ENCODE assay signal across 9 cellular contexts in the genomic region with DNA sequence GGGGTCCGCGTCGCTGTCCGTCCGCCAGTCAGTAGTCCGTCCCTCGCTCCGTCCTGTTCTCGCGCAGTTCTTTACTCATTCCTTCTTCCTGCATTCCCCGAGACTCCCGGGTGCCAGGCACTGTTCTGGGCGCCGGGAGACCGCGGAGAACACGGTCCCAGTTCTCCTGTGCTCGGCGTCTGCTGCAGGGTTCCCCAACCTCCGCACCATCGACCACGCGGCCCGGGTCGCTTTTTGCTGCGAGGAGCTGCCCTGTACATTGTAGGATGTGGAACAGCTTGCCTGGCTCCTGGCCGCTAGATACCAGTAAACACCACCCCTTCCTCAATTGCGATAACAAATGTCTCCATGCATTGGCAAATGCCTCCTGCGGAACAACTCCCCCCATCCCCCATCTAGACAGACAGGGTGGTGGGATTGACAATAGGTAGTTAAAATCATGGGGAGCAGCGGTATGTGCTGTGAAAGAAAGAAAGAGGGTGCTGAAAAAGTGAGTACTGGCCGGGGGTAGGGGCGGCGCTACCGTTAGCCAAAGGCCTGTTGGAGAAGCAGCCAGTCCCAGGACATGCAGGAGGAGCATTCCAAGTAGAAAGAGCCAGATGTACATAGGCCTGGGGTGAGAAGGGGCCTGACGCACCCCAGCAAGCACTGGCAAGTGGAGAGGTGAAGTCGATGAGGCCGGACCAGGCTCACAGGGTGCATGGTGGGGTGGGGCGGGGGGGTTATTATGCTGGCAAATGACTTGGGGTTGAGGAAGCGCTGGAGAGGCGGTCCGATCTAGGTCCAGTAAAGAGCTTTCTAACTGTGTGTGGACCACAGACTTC. TPM values are rescaled to one million over a fixed set of nuclear protein-coding genes. Genes with fewer than 3 reads are reported as not detected.
DNase-seq lines count a peak whose midpoint lies in the region; ATAC-seq and TF ChIP-seq lines count a peak whose summit lies in the region.
"Had no signal": no experiment of that assay in that cellular context is flagged by ENCODE, and none has a peak within 500 bp of the region (broad histone marks: within the 10 kb centered on the region; RNA-seq: fewer than 3 reads in every experiment).

No MANE protein-coding gene starts in this region.

- peaks cover 13% of the 10 kb centered on the region for H3K27me3 Mint-ChIP-seq in Calu3 (ENCODE audit: unreplicated experiment)
- no peaks in the 10 kb centered on the region for H3K27me3 Mint-ChIP-seq in stimulated activated naive B cell treated with anti-CD40 and anti-IgM and Interleukin-4, amounts not matched to agents 10 μg/mL and 1 μg/mL and 100 μg/mL, for 72 hours

- CTCF ChIA-PET in Calu3 (lab: Charles Lee), result interaction anchor here (0.6 to 1.9 kb wide), 9 partner anchors 12 to 189 kb away, joined by 3 to 6 read pairs (median 3); a partner anchor contains a TSS

- TF ChIP-seq POLR2A in adrenal gland (IDR thresholded peaks at IDR 0.05), result no peak

- no peaks in the 10 kb centered on the region for H3K9me3 Mint-ChIP-seq in Calu3 (ENCODE audit: low read depth, unreplicated experiment)
- no peaks in the 10 kb centered on the region for H3K9me3 Mint-ChIP-seq in stimulated activated naive B cell treated with anti-CD40 and anti-IgM and Interleukin-4, amounts not matched to agents 10 μg/mL and 1 μg/mL and 100 μg/mL, for 72 hours

- TF ChIP-seq CTCF in Calu3 (IDR thresholded peaks at IDR 0.05; ENCODE audit: unreplicated experiment) (no peak), adrenal gland (IDR thresholded peaks at IDR 0.05) (no peak)

- peak overlapping the region; percentile 89 for H3K4me3 Mint-ChIP-seq in Calu3 (ENCODE audit: low read depth, unreplicated experiment)
- peak overlapping the region; percentile 96 for H3K4me3 Mint-ChIP-seq in stimulated activated naive B cell treated with anti-CD40 and anti-IgM and Interleukin-4, amounts not matched to agents 10 μg/mL and 1 μg/mL and 100 μg/mL, for 72 hours

- intact Hi-C loops in Calu3 (cut with micrococcal nuclease; ENCODE audit: unreplicated experiment) (no loop called here), adrenal gland (cut with DNase I) (no loop called here)

- DNase-seq in Calu3 (no peak), Kasumi-1 (lab: John Stamatoyannopoulos, UW) (peak; percentile 3 to 33), adrenal gland (peak in 1 of 7 donors; percentile 47), iris pigment epithelial cell (ENCODE audit: low read depth) (peak; percentile 82), NCI-H2107 treated with DMSO at 0.1 percent for 48 hours (lab: John Stamatoyannopoulos, UW; ENCODE audit: unreplicated experiment) (no peak), A172 (ENCODE audit: low spot score) (no peak), SHP77 (lab: John Stamatoyannopoulos, UW) (no peak)
- no peak for DNase-seq in stimulated activated naive B cell treated with anti-CD40 and anti-IgM and Interleukin-4, amounts not matched to agents 10 μg/mL and 1 μg/mL and 100 μg/mL, for 72 hours

- no TSS peak for BruUV-seq in Calu3 (replicated peaks; lab: Mats Ljungman, UMichigan)

- H3K27ac Mint-ChIP-seq in Calu3 (ENCODE audit: unreplicated experiment), result peak overlapping the region; percentile 100
- peak overlapping the region; percentile 97 for H3K27ac Mint-ChIP-seq in stimulated activated naive B cell treated with anti-CD40 and anti-IgM and Interleukin-4, amounts not matched to agents 10 μg/mL and 1 μg/mL and 100 μg/mL, for 72 hours

- H3K4me1 ChIP-seq in adrenal gland (replicated peaks in 1 of 2), result peaks cover 34 to 70% of the 10 kb centered on the region in 2 donors

- 5 to 9% (median 7%) methylated on average over 19 to 41 of the region's 41 CpGs for WGBS in adrenal gland, 4 donors

- no peaks in the 10 kb centered on the region for H3K36me3 ChIP-seq in adrenal gland (replicated peaks in 1 of 2)

- peaks cover 45% of the 10 kb centered on the region for H3K4me1 Mint-ChIP-seq in Calu3 (ENCODE audit: low read depth, unreplicated experiment)
- peaks cover 38 to 87% of the 10 kb centered on the region in 2 donors for H3K4me1 Mint-ChIP-seq in stimulated activated naive B cell treated with anti-CD40 and anti-IgM and Interleukin-4, amounts not matched to agents 10 μg/mL and 1 μg/mL and 100 μg/mL, for 72 hours

- H3K27me3 ChIP-seq in adrenal gland, result no peaks in the 10 kb centered on the region

- H3K27ac ChIP-seq in adrenal gland, result peak overlapping the region in 3 of 5 donors; percentile 58 to 96 (median 78)

- peak overlapping the region in 3 of 4 donors; percentile 52 to 86 (median 77) for H3K4me3 ChIP-seq in adrenal gland

- ATAC-seq in stimulated activated naive B cell treated with anti-CD40 and anti-IgM and Interleukin-4, amounts not matched to agents 10 μg/mL and 1 μg/mL and 100 μg/mL, for 72 hours (replicated peaks), result no peak

- H3K9me3 ChIP-seq in adrenal gland (replicated peaks in 1 of 3), result no peaks in the 10 kb centered on the region

- peaks cover 73% of the 10 kb centered on the region for H3K36me3 Mint-ChIP-seq in Calu3 (ENCODE audit: insufficient read depth, unreplicated experiment)
- H3K36me3 Mint-ChIP-seq in stimulated activated naive B cell treated with anti-CD40 and anti-IgM and Interleukin-4, amounts not matched to agents 10 μg/mL and 1 μg/mL and 100 μg/mL, for 72 hours, result peaks cover 41 to 54% of the 10 kb centered on the region in 2 donors

RNA-seq across cellular contexts. Expression of a gene that starts 0.7 kb away (rescaled TPM):
- total RNA-seq in Calu3 (2022), result 118 and 127 TPM in 2 replicates
- 100 to 1,000 TPM in 1 of 8 donors, 10 to 100 TPM in 7; 28.4 to 129 (median 60.5) TPM for total RNA-seq in adrenal gland
- 10 to 100 TPM; 21.0 to 47.8 (median 43.8) TPM for polyA plus RNA-seq in adrenal gland
- 97.7 and 107 TPM in 2 replicates for total RNA-seq in A172 (2014; rRNA removed; shearing (Covaris generic))

RNA-seq across cellular contexts. Expression of a gene that starts 7.8 kb away (rescaled TPM):
- total RNA-seq in Calu3 (2022) (10.8 and 12.3 TPM in 2 replicates), adrenal gland (1 to 10 TPM in 6 of 8 donors, not detected in 2; 1.0 to 4.1 (median 1.8) TPM)
- polyA plus RNA-seq in adrenal gland, result 10 to 100 TPM in 1 of 3 donors, 1 to 10 TPM in 1, under 1 TPM in 1; 0.46 to 23.1 (median 6.7) TPM
- not detected in 2 replicates for total RNA-seq in A172 (2014; rRNA removed; shearing (Covaris generic))
- total RNA-seq: T-helper 2 cell treated with Interferon-gamma antibody and Interleukin-4, amounts not matched to agents 100 ng/mL and 5 ng/mL, for 36 hours had no signal

RNA-seq across cellular contexts. Expression of a gene that starts 20.5 kb away (rescaled TPM):
- total RNA-seq in Calu3 (2022), result 82.0 and 86.0 TPM in 2 replicates
- 100 to 1,000 TPM in 5 of 8 donors, 10 to 100 TPM in 3; 43.5 to 145 (median 104) TPM for total RNA-seq in adrenal gland
- 100 to 1,000 TPM in 2 of 3 donors, 1 to 10 TPM in 1; 9.2 to 359 (median 104) TPM for polyA plus RNA-seq in adrenal gland
- 46.4 and 71.1 TPM in 2 replicates for total RNA-seq in A172 (2014; rRNA removed; shearing (Covaris generic))

RNA-seq across cellular contexts. Expression of a gene that starts 40.2 kb away (rescaled TPM):
- total RNA-seq in Calu3 (2022), result 1.4 and 2.6 TPM in 2 replicates
- 1 to 10 TPM in 2 of 8 donors, under 1 TPM in 4, not detected in 2; 0.06 to 2.7 (median 0.62) TPM for total RNA-seq in adrenal gland
- 1 to 10 TPM in 2 of 3 donors, not detected in 1; 1.4 to 5.2 TPM for polyA plus RNA-seq in adrenal gland
- total RNA-seq in A172 (2014; rRNA removed; shearing (Covaris generic)), result 0.46 and 1.5 TPM in 2 replicates

RNA-seq across cellular contexts. Expression of a gene that starts 49.0 kb away (rescaled TPM):
- total RNA-seq in Calu3 (2022), result 58.0 and 59.7 TPM in 2 replicates
- 100 to 1,000 TPM in 1 of 8 donors, 10 to 100 TPM in 7; 33.9 to 116 (median 57.2) TPM for total RNA-seq in adrenal gland
- 10 to 100 TPM; 21.9 to 96.3 (median 69.1) TPM for polyA plus RNA-seq in adrenal gland
- total RNA-seq in A172 (2014; rRNA removed; shearing (Covaris generic)), result 43.2 and 64.5 TPM in 2 replicates

Comparison
In these comparisons a context has a peak if more than half of its experiments do, and no peak if none do; other contexts are left out.
1. DNase-seq: peak in Kasumi-1 (2 of 2) and iris pigment epithelial cell (single experiment); none in Calu3 (single experiment), stimulated activated naive B cell treated with anti-CD40 and anti-IgM and Interleukin-4, amounts not matched to agents 10 μg/mL and 1 μg/mL and 100 μg/mL, for 72 hours (single experiment), NCI-H2107 treated with DMSO at 0.1 percent for 48 hours (single experiment), A172 (single experiment) and SHP77 (0 of 2).